In the genomic region with DNA sequence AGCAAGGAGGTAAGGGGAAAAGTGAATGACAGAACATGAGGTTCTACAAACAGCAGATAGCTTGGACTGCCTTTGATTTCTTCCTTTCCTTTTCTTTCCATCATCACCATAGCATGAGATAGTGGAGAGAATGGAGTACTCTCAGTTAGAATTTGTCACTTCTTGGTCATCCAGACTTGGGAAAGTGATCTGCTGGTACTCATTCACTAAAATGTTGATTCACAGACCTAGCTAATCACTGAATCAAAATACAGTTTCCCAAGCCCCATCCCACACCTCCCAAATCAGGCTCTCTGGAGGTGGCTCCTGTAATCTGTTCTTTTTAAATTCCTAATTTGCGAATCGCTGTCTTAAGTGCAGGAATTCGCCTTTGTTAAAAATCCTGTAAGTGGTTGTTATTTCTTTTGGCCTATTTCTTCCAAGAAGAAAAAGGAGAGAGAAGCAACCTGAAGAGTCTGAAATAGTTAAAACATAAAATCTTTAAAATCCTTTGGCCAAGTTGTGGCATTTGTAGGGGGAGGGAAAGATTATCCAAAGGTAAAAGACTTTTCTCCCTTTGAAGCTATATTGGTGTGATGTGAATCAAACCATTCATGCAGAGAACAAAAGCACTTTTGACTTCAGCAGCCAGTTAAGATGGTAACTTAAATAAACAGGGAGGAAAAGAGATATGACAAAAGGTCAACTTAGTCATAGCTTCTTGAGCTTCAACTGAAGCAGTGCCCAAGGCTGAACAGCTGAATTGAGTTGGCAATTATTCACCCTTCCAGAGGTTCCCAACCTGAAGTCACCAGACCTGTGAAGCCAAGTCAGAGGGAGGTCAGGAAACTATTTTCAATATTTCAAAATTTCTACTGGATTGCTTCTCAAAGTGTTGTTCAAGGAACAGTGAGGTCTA, we compare ENCODE assay signal across 12 cellular contexts.
DNase-seq lines count a peak whose midpoint lies in the region; ATAC-seq and TF ChIP-seq lines count a peak whose summit lies in the region.
"Had no signal": no experiment of that assay in that cellular context is flagged by ENCODE, and none has a peak within 500 bp of the region (broad histone marks: within the 10 kb centered on the region; RNA-seq: fewer than 3 reads in every experiment).

No MANE protein-coding gene starts in this region.

- TF ChIP-seq CTCF in thyroid gland (IDR thresholded peaks at IDR 0.05), result no peak

- peak overlapping the region; percentile 11 for H3K27ac Mint-ChIP-seq in activated naive CD8-positive, alpha-beta T cell
- H3K27ac Mint-ChIP-seq in activated naive CD8-positive, alpha-beta T cell treated with anti-CD3 and anti-CD28 coated beads for 36 hours, result no peak overlapping the region
- H3K27ac Mint-ChIP-seq in activated T-helper 17 cell treated with anti-CD3 and anti-CD28 coated beads, Interleukin-2, amount 50 U/mL, for 72 hours, result no peak overlapping the region
- no peak overlapping the region for H3K27ac Mint-ChIP-seq in activated naive CD4-positive, alpha-beta T cell treated with anti-CD3 and anti-CD28 coated beads for 36 hours
- H3K27ac Mint-ChIP-seq: dendritic cell treated with granulocyte-macrophage colony-stimulating factor and Interleukin-4, amounts not matched to agents 40 ng/mL and 50 ng/mL, for 4 days had no signal

- H3K36me3 ChIP-seq in iPS-20b (ENCODE audit: insufficient read depth, low read depth, low read length) (no peaks in the 10 kb centered on the region), thyroid gland (no peaks in the 10 kb centered on the region)
- H3K36me3 ChIP-seq: BE2C had no signal

- H3K4me1 Mint-ChIP-seq in activated naive CD8-positive, alpha-beta T cell (ENCODE audit: low read depth), result peaks cover 9% of the 10 kb centered on the region
- peaks cover 6% of the 10 kb centered on the region for H3K4me1 Mint-ChIP-seq in activated naive CD8-positive, alpha-beta T cell treated with anti-CD3 and anti-CD28 coated beads for 36 hours
- H3K4me1 Mint-ChIP-seq in activated T-helper 17 cell treated with anti-CD3 and anti-CD28 coated beads, Interleukin-2, amount 50 U/mL, for 72 hours, result no peaks in the 10 kb centered on the region
- H3K4me1 Mint-ChIP-seq in activated naive CD4-positive, alpha-beta T cell treated with anti-CD3 and anti-CD28 coated beads for 36 hours (ENCODE audit: low read depth), result peaks cover 2% of the 10 kb centered on the region

- DNase-seq in activated naive CD8-positive, alpha-beta T cell treated with anti-CD3 and anti-CD28 coated beads for 36 hours, result no peak
- DNase-seq in thyroid gland (peak; percentile 61 to 67), 8988T (no peak), HuH-7 (ENCODE audit: low spot score) (no peak)
- no peak for DNase-seq in activated naive CD4-positive, alpha-beta T cell treated with anti-CD3 and anti-CD28 coated beads for 36 hours
- DNase-seq: BE2C; NCI-H187 treated with DMSO at 0.1 percent for 48 hours; stimulated activated naive CD4-positive, alpha-beta T cell treated with Interleukin-2 at 50 U/mL for 16 hours had no signal

- CTCF ChIA-PET in activated naive CD4-positive, alpha-beta T cell treated with anti-CD3 and anti-CD28 coated beads for 36 hours (lab: Charles Lee), result interaction anchor here (0.9 kb wide), 2 partner anchors 239 to 254 kb away, joined by 3 to 7 read pairs; no protein-coding TSS in a partner anchor

- TF ChIP-seq POLR2A in thyroid gland (IDR thresholded peaks at IDR 0.05), result no peak

- H3K27me3 Mint-ChIP-seq in activated naive CD8-positive, alpha-beta T cell, result no peaks in the 10 kb centered on the region
- H3K27me3 Mint-ChIP-seq in activated naive CD8-positive, alpha-beta T cell treated with anti-CD3 and anti-CD28 coated beads for 36 hours, result peaks cover 24% of the 10 kb centered on the region
- peaks cover 11% of the 10 kb centered on the region for H3K27me3 Mint-ChIP-seq in activated T-helper 17 cell treated with anti-CD3 and anti-CD28 coated beads, Interleukin-2, amount 50 U/mL, for 72 hours
- peaks cover 9% of the 10 kb centered on the region for H3K27me3 Mint-ChIP-seq in activated naive CD4-positive, alpha-beta T cell treated with anti-CD3 and anti-CD28 coated beads for 36 hours (ENCODE audit: low read depth)
- H3K27me3 Mint-ChIP-seq: dendritic cell treated with granulocyte-macrophage colony-stimulating factor and Interleukin-4, amounts not matched to agents 40 ng/mL and 50 ng/mL, for 4 days had no signal

- H3K36me3 Mint-ChIP-seq in activated naive CD8-positive, alpha-beta T cell, result no peaks in the 10 kb centered on the region
- H3K36me3 Mint-ChIP-seq in activated naive CD8-positive, alpha-beta T cell treated with anti-CD3 and anti-CD28 coated beads for 36 hours, result no peaks in the 10 kb centered on the region
- no peaks in the 10 kb centered on the region for H3K36me3 Mint-ChIP-seq in activated T-helper 17 cell treated with anti-CD3 and anti-CD28 coated beads, Interleukin-2, amount 50 U/mL, for 72 hours (ENCODE audit: low read depth)
- H3K36me3 Mint-ChIP-seq in activated naive CD4-positive, alpha-beta T cell treated with anti-CD3 and anti-CD28 coated beads for 36 hours (ENCODE audit: low read depth), result no peaks in the 10 kb centered on the region

- H3K27ac ChIP-seq in iPS-20b (ENCODE audit: low read length), result no peak overlapping the region
- peak overlapping the region; percentile 68 to 72 (median 72) for H3K27ac ChIP-seq in thyroid gland

- H3K9me3 ChIP-seq in iPS-20b (ENCODE audit: insufficient read depth, low read depth, low read length), result no peaks in the 10 kb centered on the region
- H3K9me3 ChIP-seq in thyroid gland, result no peaks in the 10 kb centered on the region
- H3K9me3 ChIP-seq: BE2C had no signal

- no peak overlapping the region for H3K9ac ChIP-seq in iPS-20b (ENCODE audit: low read depth, low read length)

- WGBS in thyroid gland, 2 donors, result 38 to 50% methylated on average over 3 of the region's 3 CpGs

- peak; percentile 81 for ATAC-seq in activated T-helper 17 cell treated with anti-CD3 and anti-CD28 coated beads, Interleukin-2, amount 50 U/mL, for 72 hours (replicated peaks)

- no peaks in the 10 kb centered on the region for H3K9me3 Mint-ChIP-seq in activated naive CD8-positive, alpha-beta T cell (ENCODE audit: low read depth)
- no peaks in the 10 kb centered on the region for H3K9me3 Mint-ChIP-seq in activated naive CD8-positive, alpha-beta T cell treated with anti-CD3 and anti-CD28 coated beads for 36 hours
- no peaks in the 10 kb centered on the region for H3K9me3 Mint-ChIP-seq in activated T-helper 17 cell treated with anti-CD3 and anti-CD28 coated beads, Interleukin-2, amount 50 U/mL, for 72 hours
- no peaks in the 10 kb centered on the region for H3K9me3 Mint-ChIP-seq in activated naive CD4-positive, alpha-beta T cell treated with anti-CD3 and anti-CD28 coated beads for 36 hours
- H3K9me3 Mint-ChIP-seq: dendritic cell treated with granulocyte-macrophage colony-stimulating factor and Interleukin-4, amounts not matched to agents 40 ng/mL and 50 ng/mL, for 4 days had no signal

- H3K4me3 ChIP-seq in iPS-20b (ENCODE audit: low read length) (peak overlapping the region; percentile 22; the same call in 1 of the 2 replicates), thyroid gland (replicated peaks in 1 of 3) (no peak overlapping the region)

- H3K4me1 ChIP-seq in iPS-20b (ENCODE audit: insufficient read depth, low read length) (peaks cover 25% of the 10 kb centered on the region), thyroid gland (peaks cover 36 to 53% of the 10 kb centered on the region in 2 donors)
- H3K4me1 ChIP-seq: BE2C had no signal

- no peak overlapping the region for H3K4me3 Mint-ChIP-seq in activated naive CD8-positive, alpha-beta T cell
- H3K4me3 Mint-ChIP-seq in activated naive CD8-positive, alpha-beta T cell treated with anti-CD3 and anti-CD28 coated beads for 36 hours, result no peak overlapping the region
- no peak overlapping the region for H3K4me3 Mint-ChIP-seq in activated T-helper 17 cell treated with anti-CD3 and anti-CD28 coated beads, Interleukin-2, amount 50 U/mL, for 72 hours
- no peak overlapping the region for H3K4me3 Mint-ChIP-seq in activated naive CD4-positive, alpha-beta T cell treated with anti-CD3 and anti-CD28 coated beads for 36 hours
- H3K4me3 Mint-ChIP-seq: dendritic cell treated with granulocyte-macrophage colony-stimulating factor and Interleukin-4, amounts not matched to agents 40 ng/mL and 50 ng/mL, for 4 days had no signal

- H3K27me3 ChIP-seq in iPS-20b (ENCODE audit: insufficient read depth, low read length) (no peaks in the 10 kb centered on the region), thyroid gland (no peaks in the 10 kb centered on the region)
- H3K27me3 ChIP-seq: BE2C had no signal

- intact Hi-C loops in thyroid gland (cut with DNase I), result no loop called here
- intact Hi-C loops in activated naive CD4-positive, alpha-beta T cell treated with anti-CD3 and anti-CD28 coated beads for 36 hours (cut with micrococcal nuclease), result no loop called here

Comparison
In these comparisons a context has a peak if more than half of its experiments do, and no peak if none do; other contexts are left out.
1. DNase-seq: peak in thyroid gland (2 of 2); none in activated naive CD8-positive, alpha-beta T cell treated with anti-CD3 and anti-CD28 coated beads for 36 hours (single experiment), 8988T (single experiment), HuH-7 (single experiment) and activated naive CD4-positive, alpha-beta T cell treated with anti-CD3 and anti-CD28 coated beads for 36 hours (single experiment).